In the genomic region with DNA sequence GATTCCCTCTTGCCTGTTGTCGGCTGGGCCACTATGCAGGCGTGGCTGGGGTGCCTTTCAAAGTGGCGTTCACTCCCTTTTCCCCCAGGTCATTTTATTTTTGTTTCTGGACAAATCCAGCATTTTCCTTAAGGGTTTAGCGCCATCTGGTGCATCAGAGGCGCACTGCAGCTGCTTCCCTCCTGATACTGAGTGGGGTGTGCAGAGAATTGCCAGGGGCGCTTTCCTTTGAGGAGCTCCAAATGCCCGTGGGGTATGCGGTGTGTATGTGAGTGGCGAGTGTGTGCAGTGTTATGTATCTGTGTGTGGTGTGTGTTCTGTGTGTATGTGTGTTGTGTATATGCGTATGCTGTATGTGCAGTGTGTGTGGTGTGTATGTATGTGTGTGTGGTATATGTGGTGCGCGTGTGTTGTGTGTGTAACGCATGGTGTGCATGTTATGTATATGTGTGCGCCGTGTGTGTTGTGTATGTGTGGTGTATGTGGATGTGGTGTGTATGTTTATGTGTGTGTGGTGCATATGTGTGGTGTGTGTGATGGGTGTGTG, we compare ENCODE assay signal across 1 cellular context.
TF ChIP-seq lines count a peak whose summit lies in the region.

No MANE protein-coding gene starts in this region.

TF ChIP-seq in HCT116, 20 proteins besides CTCF, POLR2A, EP300 and RAD21 (continued from another document):
- TF ChIP-seq SP1 (IDR thresholded peaks at IDR 0.05; ENCODE audit: low read depth) (no peak), EGR1 (IDR thresholded peaks at IDR 0.05; ENCODE audit: low read depth) (no peak), YY1 (IDR thresholded peaks at IDR 0.05; ENCODE audit: extremely low read depth, insufficient replicate concordance, low read depth, low read length) (no peak), ELF1 (IDR thresholded peaks at IDR 0.05; ENCODE audit: borderline replicate concordance, low read depth) (no peak), POLR2AphosphoS5 (IDR thresholded peaks at IDR 0.05; ENCODE audit: low read depth, low read length) (no peak), JUND (IDR thresholded peaks at IDR 0.05) (no peak), CEBPB (IDR thresholded peaks at IDR 0.05; ENCODE audit: low read depth) (no peak)
- TF ChIP-seq, protein P1, sequence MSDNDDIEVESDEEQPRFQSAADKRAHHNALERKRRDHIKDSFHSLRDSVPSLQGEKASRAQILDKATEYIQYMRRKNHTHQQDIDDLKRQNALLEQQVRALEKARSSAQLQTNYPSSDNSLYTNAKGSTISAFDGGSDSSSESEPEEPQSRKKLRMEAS (IDR thresholded peaks at IDR 0.05) = no peak
